Comparison of ENCODE assay signal across 13 cellular contexts in the genomic region with DNA sequence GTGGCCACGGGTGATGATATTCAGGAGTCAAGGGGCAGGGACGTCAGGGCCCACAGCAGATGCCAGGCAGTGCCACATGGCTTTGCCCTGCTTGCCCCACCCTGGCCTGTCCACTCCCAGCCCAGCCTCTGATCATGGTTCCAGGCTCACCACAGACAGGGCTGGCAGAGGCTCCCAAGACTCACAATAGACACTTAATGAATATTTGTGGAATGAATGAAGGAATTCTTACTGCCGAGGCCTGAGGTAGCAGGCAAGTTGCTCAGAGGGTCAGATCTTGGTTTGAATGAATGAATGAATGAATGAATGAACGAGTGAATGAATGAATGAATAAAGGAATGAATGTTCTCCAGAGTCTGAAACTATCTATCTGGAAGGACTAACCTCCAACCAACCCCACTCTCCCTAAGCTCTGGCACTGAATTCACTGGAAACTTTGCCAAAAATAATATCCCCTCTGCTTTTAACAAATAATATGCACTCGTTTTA.
DNase-seq lines count a peak whose midpoint lies in the region; ATAC-seq, FAIRE-seq and TF ChIP-seq lines count a peak whose summit lies in the region.
"Had no signal": no experiment of that assay in that cellular context is flagged by ENCODE, and none has a peak within 500 bp of the region (broad histone marks: within the 10 kb centered on the region; RNA-seq: fewer than 3 reads in every experiment).

No MANE protein-coding gene starts in this region.

- no peak overlapping the region for H3K4me3 ChIP-seq in K562
- H3K4me3 ChIP-seq in prostate gland = no peak overlapping the region
- H3K4me3 ChIP-seq in kidney (ENCODE audit: low read length in 2 of 2) = no peak overlapping the region
- H3K4me3 ChIP-seq in psoas muscle = no peak overlapping the region

- H3K79me2 ChIP-seq in K562 (ENCODE audit: control insufficient read depth, insufficient read depth, low read length) = peaks cover 15% of the 10 kb centered on the region; the same call in 2 of the 3 replicates

- TF ChIP-seq RAD21 in K562 (CRISPR knock-in tag; conservative IDR thresholded peaks at IDR 0.05 in 1 of 2, IDR thresholded peaks at IDR 0.05 in 1 of 2) = no peak

- H4K20me1 ChIP-seq in K562 (replicated peaks; ENCODE audit: control insufficient read depth, insufficient read depth, low read length) = peaks cover 1% of the 10 kb centered on the region; the same call in 1 of the 2 replicates

- FAIRE-seq in K562 (lab: Jason Lieb, UNC) (no peak), kidney (lab: Jason Lieb, UNC) (no peak)

- POLR2A ChIA-PET in K562 (lab: Yijun Ruan, JAX) = interaction anchor here (1.2 kb wide), 1 partner anchor 10 kb away, joined by 3 read pairs; no protein-coding TSS in a partner anchor

- in situ Hi-C loops in K562 (cut with MboI) = no loop called here

- DNase-seq in EH (ENCODE audit: low read depth) (peak; percentile 62), K562 (ENCODE audit: extremely low read depth in 1 of 4, low spot score in 3 of 4) (no peak), globus pallidus (ENCODE audit: low spot score) (peak; percentile 67), prostate gland (ENCODE audit: low spot score) (no peak), kidney (no peak), NCI-H2196 treated with DMSO at 0.1 percent for 48 hours (lab: John Stamatoyannopoulos, UW; ENCODE audit: unreplicated experiment) (no peak), psoas muscle (no peak), iPS-NIHi7 (ENCODE audit: extremely low spot score) (no peak)
- DNase-seq: AML-193; KG1; naive thymus-derived CD8-positive, alpha-beta T cell; NCI-H2029 treated with DMSO at 0.1 percent for 48 hours; stimulated activated CD8-positive, alpha-beta memory T cell treated with anti-CD3 and anti-CD28 coated beads, Interleukin-4, amount 100 ng/mL, for 48 hours had no signal

- intact Hi-C loops in K562 (cut with micrococcal nuclease) (no loop called here), prostate gland (cut with DNase I) (loop anchor here (5.0 kb wide), 1 partner anchor 50 kb away; no protein-coding TSS in a partner anchor), kidney (cut with DNase I) (no loop called here), psoas muscle (cut with DNase I) (loop anchor here in 1 of 2 donors (5.0 kb wide), 1 partner anchor 45 kb away; no protein-coding TSS in a partner anchor)

- H2AFZ ChIP-seq in K562 (ENCODE audit: low read depth, low read length) = no peak overlapping the region

- H3K27me3 ChIP-seq in K562 (ENCODE audit: control insufficient read depth in 2 of 2, insufficient read depth in 2 of 2, low read length in 2 of 2) (no peaks in the 10 kb centered on the region), prostate gland (replicated peaks; ENCODE audit: insufficient read depth) (no peaks in the 10 kb centered on the region), psoas muscle (ENCODE audit: insufficient read depth in 3 of 3, low read length in 2 of 3) (no peaks in the 10 kb centered on the region)

- TF ChIP-seq POLR2A in K562 (conservative IDR thresholded peaks at IDR 0.05) = no peak
- TF ChIP-seq POLR2A in prostate gland (IDR thresholded peaks at IDR 0.05) = no peak

- no peaks in the 10 kb centered on the region for H3K9me1 ChIP-seq in K562 (ENCODE audit: control insufficient read depth, insufficient read depth, low read length)

- no peak for TF ChIP-seq CTCF in K562 (IDR thresholded peaks at IDR 0.05 in 2 of 3, conservative IDR thresholded peaks at IDR 0.05 in 1 of 3; ENCODE audit: insufficient read depth in 2 of 3, low read depth in 1 of 3, low read length in 3 of 3)
- no peak for TF ChIP-seq CTCF in prostate gland (IDR thresholded peaks at IDR 0.05)
- no peak for TF ChIP-seq CTCF in kidney (IDR thresholded peaks at IDR 0.05; ENCODE audit: borderline replicate concordance, extremely low read depth, insufficient read depth)
- no peak for TF ChIP-seq CTCF in psoas muscle (IDR thresholded peaks at IDR 0.05)

- H3K4me2 ChIP-seq in K562 (ENCODE audit: insufficient read depth, low read length) = no peak overlapping the region

- H3K27ac ChIP-seq in K562 (ENCODE audit: extremely low read depth, low read depth, low read length) (no peak overlapping the region), prostate gland (peak overlapping the region; percentile 82 to 90), kidney (ENCODE audit: low read depth in 2 of 2, low read length in 2 of 2) (no peak overlapping the region), psoas muscle (no peak overlapping the region)

- H3K36me3 ChIP-seq in K562 (ENCODE audit: control insufficient read depth, insufficient read depth, low read length) (no peaks in the 10 kb centered on the region), prostate gland (no peaks in the 10 kb centered on the region), kidney (ENCODE audit: control insufficient read depth in 1 of 2, insufficient read depth in 2 of 2, low read length in 2 of 2) (no peaks in the 10 kb centered on the region), psoas muscle (ENCODE audit: insufficient read depth in 1 of 2, low read depth in 1 of 2) (no peaks in the 10 kb centered on the region)

- peaks cover 13 to 34% of the 10 kb centered on the region in 2 experiments; a peak in 4 of 5 replicates for H3K4me1 ChIP-seq in K562 (replicated peaks in 1 of 2; ENCODE audit: control insufficient read depth in 2 of 2, insufficient read depth in 2 of 2, low read length in 2 of 2)
- H3K4me1 ChIP-seq in prostate gland (replicated peaks) = peaks cover 47% of the 10 kb centered on the region
- H3K4me1 ChIP-seq in kidney (ENCODE audit: control insufficient read depth in 1 of 2, insufficient read depth in 1 of 2, low read depth in 1 of 2, low read length in 2 of 2) = peaks cover 20 to 29% of the 10 kb centered on the region in 2 donors
- H3K4me1 ChIP-seq in psoas muscle = peaks cover 30% of the 10 kb centered on the region

- H3K9ac ChIP-seq in K562 (ENCODE audit: insufficient read depth in 1 of 2, low read depth in 2 of 2, low read length in 2 of 2) = no peak overlapping the region
- H3K9ac ChIP-seq in kidney (ENCODE audit: low read length in 2 of 2) = no peak overlapping the region

- 60% methylated on average over 3 of the region's 5 CpGs for WGBS in K562 (ENCODE audit: insufficient coverage, low coverage, missing lambda C conversion rate)
- WGBS in prostate gland = 15% methylated on average over 5 of the region's 5 CpGs
- 43 to 51% (median 47%) methylated on average over 5 of the region's 5 CpGs for WGBS in psoas muscle, 3 donors

- no peak for TF ChIP-seq EP300 in K562 (IDR thresholded peaks at IDR 0.05; ENCODE audit: low read length)

- CTCF ChIA-PET in K562 (lab: Yijun Ruan, JAX; ENCODE audit: low intra/inter-chr PET ratio) = no interaction called here

- ATAC-seq in K562 (no peak), psoas muscle (no peak)
- ATAC-seq: naive thymus-derived CD8-positive, alpha-beta T cell had no signal

- H3K9me3 ChIP-seq in K562 (replicated peaks; ENCODE audit: control insufficient read depth, insufficient read depth, low read depth, low read length) = no peaks in the 10 kb centered on the region
- no peaks in the 10 kb centered on the region for H3K9me3 ChIP-seq in prostate gland
- H3K9me3 ChIP-seq in kidney (ENCODE audit: control insufficient read depth in 1 of 2, low read length in 2 of 2) = no peaks in the 10 kb centered on the region
- no peaks in the 10 kb centered on the region for H3K9me3 ChIP-seq in psoas muscle

- no TSS peak for BruUV-seq in K562 (replicated peaks; lab: Mats Ljungman, UMichigan)

TF ChIP-seq in K562, 482 proteins besides CTCF, POLR2A, EP300 and RAD21:
- TF ChIP-seq PHB (CRISPR knock-in tag; IDR thresholded peaks at IDR 0.05) = no peak
- TF ChIP-seq THRA (IDR thresholded peaks at IDR 0.05) = no peak
- TF ChIP-seq ZNF24 (IDR thresholded peaks at IDR 0.05) = peak; percentile 95
- TF ChIP-seq HEY1 (CRISPR knock-in tag; IDR thresholded peaks at IDR 0.05; ENCODE audit: borderline replicate concordance) = no peak
- no peak for TF ChIP-seq FOXJ2 (tag; IDR thresholded peaks at IDR 0.05)
- TF ChIP-seq, protein P1, sequence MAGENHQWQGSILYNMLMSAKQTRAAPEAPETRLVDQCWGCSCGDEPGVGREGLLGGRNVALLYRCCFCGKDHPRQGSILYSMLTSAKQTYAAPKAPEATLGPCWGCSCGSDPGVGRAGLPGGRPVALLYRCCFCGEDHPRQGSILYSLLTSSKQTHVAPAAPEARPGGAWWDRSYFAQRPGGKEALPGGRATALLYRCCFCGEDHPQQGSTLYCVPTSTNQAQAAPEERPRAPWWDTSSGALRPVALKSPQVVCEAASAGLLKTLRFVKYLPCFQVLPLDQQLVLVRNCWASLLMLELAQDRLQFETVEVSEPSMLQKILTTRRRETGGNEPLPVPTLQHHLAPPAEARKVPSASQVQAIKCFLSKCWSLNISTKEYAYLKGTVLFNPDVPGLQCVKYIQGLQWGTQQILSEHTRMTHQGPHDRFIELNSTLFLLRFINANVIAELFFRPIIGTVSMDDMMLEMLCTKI (IDR thresholded peaks at IDR 0.05; ENCODE audit: partially characterized antibody) = no peak
- TF ChIP-seq SNAPC5 (CRISPR knock-in tag; IDR thresholded peaks at IDR 0.05) = no peak

Comparison
In these comparisons a context has a peak if more than half of its experiments do, and no peak if none do; other contexts are left out.
1. DNase-seq: peak in EH (single experiment) and globus pallidus (single experiment); none in K562 (0 of 4), prostate gland (single experiment), kidney (single experiment), NCI-H2196 treated with DMSO at 0.1 percent for 48 hours (single experiment), psoas muscle (0 of 2) and iPS-NIHi7 (single experiment).
2. H3K27ac ChIP-seq: peak in prostate gland (2 of 2); none in K562 (single experiment), kidney (0 of 2) and psoas muscle (single experiment).